Comparison of ENCODE assay signal across 8 cellular contexts in genomic region chr7:130440527-130441365, GRCh38.
DNase-seq lines count a peak whose midpoint lies in the region; ATAC-seq and TF ChIP-seq lines count a peak whose summit lies in the region.

Gene CEP41 (minus strand): TSS chr7:130441016. CDS start chr7:130440966, 50 bp downstream.

- TF ChIP-seq CTCF in AG09319 (IDR thresholded peaks at IDR 0.05; ENCODE audit: low read depth, low read length) = no peak

- ATAC-seq in GM19043 (IDR thresholded peaks at IDR 0.05; ENCODE audit: low read depth, unreplicated experiment) (peak; percentile 98), HG03354 (IDR thresholded peaks at IDR 0.05; ENCODE audit: poor library complexity, severe bottlenecking, unreplicated experiment) (peak; percentile 100)

- peak; percentile 92 for DNase-seq in AG09319 (ENCODE audit: extremely low read depth, low read depth)
- peak; percentile 27 for DNase-seq in NCI-H446 treated with DMSO at 0.1 percent for 48 hours (lab: John Stamatoyannopoulos, UW)
- peak; percentile 92 for DNase-seq in activated CD4-positive, CD25-positive, alpha-beta regulatory T cell treated with anti-CD3 and anti-CD28 coated beads, Interleukin-2, amount 50 U/mL, for 72 hours
- peak; percentile 95 for DNase-seq in cerebellar cortex (ENCODE audit: low spot score)
- peak; percentile 97 for DNase-seq in iris pigment epithelial cell (ENCODE audit: low read depth)
- DNase-seq in stimulated activated CD4-positive, alpha-beta T cell treated with anti-CD3 and anti-CD28 coated beads, Interleukin-12 subunit alpha, Interleukin-12 subunit beta, amount 100 ng/mL, for 24 hours (ENCODE audit: low read depth in 2 of 2) = peak; percentile 89 to 96

Comparison
In these comparisons a context has a peak if more than half of its experiments do, and no peak if none do; other contexts are left out.
1. Peak in every context shown above with its lines: DNase-seq and ATAC-seq.
2. DNase-seq: peak in every context shown above with its lines; median percentile 97 in iris pigment epithelial cell; 95 in cerebellar cortex; 92 in stimulated activated CD4-positive, alpha-beta T cell treated with anti-CD3 and anti-CD28 coated beads, Interleukin-12 subunit alpha, Interleukin-12 subunit beta, amount 100 ng/mL, for 24 hours; 92 in AG09319; 92 in activated CD4-positive, CD25-positive, alpha-beta regulatory T cell treated with anti-CD3 and anti-CD28 coated beads, Interleukin-2, amount 50 U/mL, for 72 hours; 27 in NCI-H446 treated with DMSO at 0.1 percent for 48 hours.